ENCODE assay signal across 17 cellular contexts in the genomic region with DNA sequence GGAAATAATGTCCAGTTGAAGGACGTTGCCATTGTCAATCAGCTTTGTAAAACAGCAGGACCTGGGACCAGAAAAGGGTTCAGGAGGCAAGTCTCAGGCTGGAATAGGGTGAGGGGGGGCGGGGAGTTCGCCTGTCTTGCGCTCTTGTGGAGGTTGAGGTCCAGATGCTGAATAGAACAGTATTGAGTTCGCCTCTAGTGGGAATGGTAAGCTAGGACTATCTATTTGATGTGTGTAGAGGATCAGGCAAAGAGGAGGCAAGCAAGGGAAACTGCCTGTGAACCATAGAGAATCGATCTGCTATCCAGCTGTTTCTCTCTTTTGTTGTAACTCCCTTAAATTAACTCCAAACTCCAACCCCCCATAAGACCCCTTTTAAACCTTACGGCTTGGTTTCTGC.
"Had no signal": no experiment of that assay in that cellular context is flagged by ENCODE, and none has a peak within 500 bp of the region (broad histone marks: within the 10 kb centered on the region; RNA-seq: fewer than 3 reads in every experiment).

No MANE protein-coding gene starts in this region.

- H3K36me3 Mint-ChIP-seq: activated naive CD4-positive, alpha-beta T cell treated with anti-CD3 and anti-CD28 coated beads, Interleukin-2, amount 50 U/mL, for 24 hours; memory B cell; type B pancreatic cell had no signal

- H3K36me3 ChIP-seq: prostate gland had no signal

- H3K9me3 Mint-ChIP-seq: activated naive CD4-positive, alpha-beta T cell treated with anti-CD3 and anti-CD28 coated beads, Interleukin-2, amount 50 U/mL, for 24 hours; memory B cell; stimulated activated naive CD8-positive, alpha-beta T cell treated with anti-CD3 and anti-CD28 coated beads, Interleukin-15, amount 100 ng/mL, for 72 hours; T-helper 2 cell treated with Interferon-gamma antibody and Interleukin-4, amounts not matched to agents 5 μg/mL and 100 μg/mL, for 36 hours; type B pancreatic cell had no signal

- H3K27ac ChIP-seq: prostate gland had no signal

- H3K4me1 Mint-ChIP-seq: activated naive CD4-positive, alpha-beta T cell treated with anti-CD3 and anti-CD28 coated beads, Interleukin-2, amount 50 U/mL, for 24 hours; stimulated activated naive CD8-positive, alpha-beta T cell treated with anti-CD3 and anti-CD28 coated beads, Interleukin-15, amount 100 ng/mL, for 72 hours had no signal

- H3K27ac Mint-ChIP-seq: activated naive CD4-positive, alpha-beta T cell treated with anti-CD3 and anti-CD28 coated beads, Interleukin-2, amount 50 U/mL, for 24 hours; memory B cell; stimulated activated naive CD8-positive, alpha-beta T cell treated with anti-CD3 and anti-CD28 coated beads, Interleukin-15, amount 100 ng/mL, for 72 hours; T-helper 2 cell treated with Interferon-gamma antibody and Interleukin-4, amounts not matched to agents 5 μg/mL and 100 μg/mL, for 36 hours; type B pancreatic cell had no signal

- FAIRE-seq: astrocyte, TTC549 had no signal

- H3K27me3 Mint-ChIP-seq: stimulated activated naive CD8-positive, alpha-beta T cell treated with anti-CD3 and anti-CD28 coated beads, Interleukin-15, amount 100 ng/mL, for 72 hours had no signal

- ATAC-seq: esophagus mucosa, right cardiac atrium had no signal

- H3K9me3 ChIP-seq: prostate gland had no signal

- DNase-seq: activated CD4-positive, alpha-beta T cell treated with anti-CD3 and anti-CD28 coated beads, Interleukin-2, amount 50 U/mL, for 4 hours; activated gamma-delta T cell; cerebellar nuclear complex; cortex of kidney; effector CD4-positive, alpha-beta T cell; right cardiac atrium; stimulated activated CD4-positive, alpha-beta T cell treated with anti-CD3 and anti-CD28 coated beads, Interleukin-4, amount 100 ng/mL, for 1 hour; stimulated activated naive CD8-positive, alpha-beta T cell treated with anti-CD3 and anti-CD28 coated beads, Interleukin-15, amount 100 ng/mL, for 72 hours had no signal

- H3K4me1 ChIP-seq: prostate gland had no signal

- H3K4me3 ChIP-seq: prostate gland, skin epidermis had no signal

- H3K4me3 Mint-ChIP-seq: activated naive CD4-positive, alpha-beta T cell treated with anti-CD3 and anti-CD28 coated beads, Interleukin-2, amount 50 U/mL, for 24 hours; memory B cell; stimulated activated naive CD8-positive, alpha-beta T cell treated with anti-CD3 and anti-CD28 coated beads, Interleukin-15, amount 100 ng/mL, for 72 hours; T-helper 2 cell treated with Interferon-gamma antibody and Interleukin-4, amounts not matched to agents 5 μg/mL and 100 μg/mL, for 36 hours; type B pancreatic cell had no signal
